9 cellular contexts compared by ENCODE assay signal in genomic region chr9:130936285-130937117, GRCh38. TPM values are rescaled to one million over a fixed set of nuclear protein-coding genes. Genes with fewer than 3 reads are reported as not detected.
A peak's percentile ranks its signal among the peaks of the same experiment; 100 is the strongest.
DNase-seq lines count a peak whose midpoint lies in the region; ATAC-seq and TF ChIP-seq lines count a peak whose summit lies in the region.
"Had no signal": no experiment of that assay in that cellular context is flagged by ENCODE, and none has a peak within 500 bp of the region (broad histone marks: within the 10 kb centered on the region; RNA-seq: fewer than 3 reads in every experiment).

No MANE protein-coding gene starts in this region.

- H3K4me1 Mint-ChIP-seq in activated naive CD8-positive, alpha-beta T cell treated with anti-CD3 and anti-CD28 coated beads, Interleukin-2, amount 10 ng/mL, durations not matched to agents 7 days and 5 days: peaks cover 14% of the 10 kb centered on the region
- peaks cover 5% of the 10 kb centered on the region for H3K4me1 Mint-ChIP-seq in activated naive CD8-positive, alpha-beta T cell treated with anti-CD3 and anti-CD28 coated beads for 36 hours
- H3K4me1 Mint-ChIP-seq in T-helper 17 cell (peaks cover 19% of the 10 kb centered on the region), type B pancreatic cell (ENCODE audit: unreplicated experiment) (peaks cover 24% of the 10 kb centered on the region)

- DNase-seq in activated naive CD8-positive, alpha-beta T cell treated with anti-CD3 and anti-CD28 coated beads, Interleukin-2, amount 10 ng/mL, durations not matched to agents 7 days and 5 days: no peak
- no peak for DNase-seq in activated naive CD8-positive, alpha-beta T cell treated with anti-CD3 and anti-CD28 coated beads for 36 hours
- DNase-seq in T-helper 17 cell: no peak
- DNase-seq in hepatic stellate cell (ENCODE audit: low spot score): peak; percentile 90
- DNase-seq in type B pancreatic cell (ENCODE audit: extremely low spot score, unreplicated experiment): no peak
- no peak for DNase-seq in NK-92 (lab: John Stamatoyannopoulos, UW; ENCODE audit: unreplicated experiment)
- DNase-seq in activated CD4-positive, CD25-positive, alpha-beta regulatory T cell treated with anti-CD3 and anti-CD28 coated beads, Interleukin-2, amount 50 U/mL, for 72 hours: no peak
- DNase-seq in SHP77 (lab: John Stamatoyannopoulos, UW): no peak
- DNase-seq: activated CD4-positive, alpha-beta memory T cell treated with anti-CD3 and anti-CD28 coated beads, Interleukin-2, amount 10 ng/mL, durations not matched to agents 7 days and 5 days had no signal

- no peak for TF ChIP-seq CTCF in type B pancreatic cell (conservative IDR thresholded peaks at IDR 0.05)

- no peaks in the 10 kb centered on the region for H3K9me3 ChIP-seq in T-helper 17 cell (ENCODE audit: control insufficient read depth, low read length, poor library complexity, severe bottlenecking)

- H3K4me3 Mint-ChIP-seq in activated naive CD8-positive, alpha-beta T cell treated with anti-CD3 and anti-CD28 coated beads, Interleukin-2, amount 10 ng/mL, durations not matched to agents 7 days and 5 days: peak overlapping the region; percentile 0
- no peak overlapping the region for H3K4me3 Mint-ChIP-seq in activated naive CD8-positive, alpha-beta T cell treated with anti-CD3 and anti-CD28 coated beads for 36 hours
- H3K4me3 Mint-ChIP-seq in T-helper 17 cell: no peak overlapping the region
- peak overlapping the region; percentile 78 for H3K4me3 Mint-ChIP-seq in type B pancreatic cell
- H3K4me3 Mint-ChIP-seq: activated CD4-positive, alpha-beta memory T cell treated with anti-CD3 and anti-CD28 coated beads, Interleukin-2, amount 10 ng/mL, durations not matched to agents 7 days and 5 days had no signal

- POLR2A ChIA-PET in activated naive CD8-positive, alpha-beta T cell treated with anti-CD3 and anti-CD28 coated beads, Interleukin-2, amount 10 ng/mL, durations not matched to agents 7 days and 5 days (lab: Charles Lee): no interaction called here

- peaks cover 73% of the 10 kb centered on the region for H3K27me3 Mint-ChIP-seq in activated naive CD8-positive, alpha-beta T cell treated with anti-CD3 and anti-CD28 coated beads, Interleukin-2, amount 10 ng/mL, durations not matched to agents 7 days and 5 days
- peaks cover 82% of the 10 kb centered on the region for H3K27me3 Mint-ChIP-seq in activated naive CD8-positive, alpha-beta T cell treated with anti-CD3 and anti-CD28 coated beads for 36 hours
- H3K27me3 Mint-ChIP-seq in T-helper 17 cell (peaks cover 70% of the 10 kb centered on the region), type B pancreatic cell (peaks cover 68% of the 10 kb centered on the region)

- H3K9me3 Mint-ChIP-seq in activated naive CD8-positive, alpha-beta T cell treated with anti-CD3 and anti-CD28 coated beads, Interleukin-2, amount 10 ng/mL, durations not matched to agents 7 days and 5 days: no peaks in the 10 kb centered on the region
- no peaks in the 10 kb centered on the region for H3K9me3 Mint-ChIP-seq in activated naive CD8-positive, alpha-beta T cell treated with anti-CD3 and anti-CD28 coated beads for 36 hours
- H3K9me3 Mint-ChIP-seq in type B pancreatic cell: no peaks in the 10 kb centered on the region
- H3K9me3 Mint-ChIP-seq: activated CD4-positive, alpha-beta memory T cell treated with anti-CD3 and anti-CD28 coated beads, Interleukin-2, amount 10 ng/mL, durations not matched to agents 7 days and 5 days had no signal

- ATAC-seq in activated naive CD8-positive, alpha-beta T cell treated with anti-CD3 and anti-CD28 coated beads, Interleukin-2, amount 10 ng/mL, durations not matched to agents 7 days and 5 days (ENCODE audit: low read depth): no peak
- no peak for ATAC-seq in T-helper 17 cell

- H3K27ac Mint-ChIP-seq in activated naive CD8-positive, alpha-beta T cell treated with anti-CD3 and anti-CD28 coated beads, Interleukin-2, amount 10 ng/mL, durations not matched to agents 7 days and 5 days: no peak overlapping the region
- no peak overlapping the region for H3K27ac Mint-ChIP-seq in activated naive CD8-positive, alpha-beta T cell treated with anti-CD3 and anti-CD28 coated beads for 36 hours
- H3K27ac Mint-ChIP-seq in T-helper 17 cell: peak overlapping the region; percentile 51
- peak overlapping the region; percentile 37 for H3K27ac Mint-ChIP-seq in type B pancreatic cell
- H3K27ac Mint-ChIP-seq: activated CD4-positive, alpha-beta memory T cell treated with anti-CD3 and anti-CD28 coated beads, Interleukin-2, amount 10 ng/mL, durations not matched to agents 7 days and 5 days had no signal

- H3K36me3 Mint-ChIP-seq in activated naive CD8-positive, alpha-beta T cell treated with anti-CD3 and anti-CD28 coated beads, Interleukin-2, amount 10 ng/mL, durations not matched to agents 7 days and 5 days: no peaks in the 10 kb centered on the region
- H3K36me3 Mint-ChIP-seq in activated naive CD8-positive, alpha-beta T cell treated with anti-CD3 and anti-CD28 coated beads for 36 hours: no peaks in the 10 kb centered on the region
- peaks cover 6% of the 10 kb centered on the region for H3K36me3 Mint-ChIP-seq in T-helper 17 cell (ENCODE audit: low read depth)
- no peaks in the 10 kb centered on the region for H3K36me3 Mint-ChIP-seq in type B pancreatic cell

RNA-seq across cellular contexts. Expression of gene FIBCD1, which starts 2.5 kb away (rescaled TPM):
- not detected for total RNA-seq in activated naive CD8-positive, alpha-beta T cell treated with anti-CD3 and anti-CD28 coated beads, Interleukin-2, amount 10 ng/mL, durations not matched to agents 7 days and 5 days
- total RNA-seq in activated naive CD8-positive, alpha-beta T cell treated with anti-CD3 and anti-CD28 coated beads for 36 hours: not detected
- total RNA-seq in T-helper 17 cell (not detected), type B pancreatic cell (ENCODE audit: low replicate concordance) (0.53 and 0.76 TPM in 2 replicates)
- total RNA-seq: activated CD4-positive, alpha-beta memory T cell treated with anti-CD3 and anti-CD28 coated beads, Interleukin-2, amount 10 ng/mL, durations not matched to agents 7 days and 5 days had no signal

RNA-seq across cellular contexts. Expression of gene QRFP, which starts 39.9 kb away (rescaled TPM):
- total RNA-seq in activated naive CD8-positive, alpha-beta T cell treated with anti-CD3 and anti-CD28 coated beads, Interleukin-2, amount 10 ng/mL, durations not matched to agents 7 days and 5 days: not detected
- total RNA-seq in activated naive CD8-positive, alpha-beta T cell treated with anti-CD3 and anti-CD28 coated beads for 36 hours: not detected
- total RNA-seq in T-helper 17 cell (not detected), type B pancreatic cell (ENCODE audit: low replicate concordance) (not detected in 2 replicates)
- total RNA-seq: activated CD4-positive, alpha-beta memory T cell treated with anti-CD3 and anti-CD28 coated beads, Interleukin-2, amount 10 ng/mL, durations not matched to agents 7 days and 5 days had no signal

Comparison
In these comparisons a context has a peak if more than half of its experiments do, and no peak if none do; other contexts are left out.
1. H3K4me3 Mint-ChIP-seq: peak in activated naive CD8-positive, alpha-beta T cell treated with anti-CD3 and anti-CD28 coated beads, Interleukin-2, amount 10 ng/mL, durations not matched to agents 7 days and 5 days (single experiment) and type B pancreatic cell (single experiment); none in activated naive CD8-positive, alpha-beta T cell treated with anti-CD3 and anti-CD28 coated beads for 36 hours (single experiment) and T-helper 17 cell (single experiment).
2. H3K27ac Mint-ChIP-seq: peak in T-helper 17 cell (single experiment) and type B pancreatic cell (single experiment); none in activated naive CD8-positive, alpha-beta T cell treated with anti-CD3 and anti-CD28 coated beads, Interleukin-2, amount 10 ng/mL, durations not matched to agents 7 days and 5 days (single experiment) and activated naive CD8-positive, alpha-beta T cell treated with anti-CD3 and anti-CD28 coated beads for 36 hours (single experiment).